In the genomic region with DNA sequence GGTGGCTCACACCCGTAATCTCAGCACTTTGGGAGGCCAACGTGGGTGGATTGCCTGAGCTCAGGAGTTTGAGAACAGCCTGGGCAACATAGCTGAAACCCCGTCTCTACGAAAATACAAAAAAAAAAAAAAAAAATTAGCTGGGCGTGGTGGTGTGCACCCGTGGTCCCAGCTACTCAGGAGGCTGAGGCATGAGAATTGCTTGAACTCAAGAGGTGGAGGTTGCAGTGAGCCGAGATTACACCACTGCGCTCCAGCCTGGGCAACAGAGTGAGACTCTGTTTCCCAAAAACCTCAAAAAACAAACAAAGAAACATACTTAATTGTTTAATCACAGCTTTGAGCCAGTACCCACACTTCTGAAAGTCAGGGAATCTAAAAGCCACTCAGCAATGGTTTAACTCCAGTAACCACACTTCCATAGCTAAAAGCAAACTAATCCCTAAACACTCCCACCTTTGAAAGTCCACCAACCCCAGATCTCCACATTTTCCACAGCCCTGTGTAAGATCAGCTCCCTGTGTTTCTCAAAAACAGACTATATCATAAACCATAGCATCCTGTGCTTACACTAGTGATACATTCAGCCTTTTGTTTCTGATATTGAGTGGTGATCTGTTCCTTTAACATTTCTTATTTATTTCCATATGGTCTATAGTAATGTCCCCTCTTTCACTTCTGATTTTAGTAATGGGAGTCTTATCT, we compare ENCODE assay signal across 22 cellular contexts. TPM values are rescaled to one million over a fixed set of nuclear protein-coding genes. Genes with fewer than 3 reads are reported as not detected.
A peak's percentile ranks its signal among the peaks of the same experiment; 100 is the strongest.
DNase-seq lines count a peak whose midpoint lies in the region; ATAC-seq, FAIRE-seq and TF ChIP-seq lines count a peak whose summit lies in the region.
"Had no signal": no experiment of that assay in that cellular context is flagged by ENCODE, and none has a peak within 500 bp of the region (broad histone marks: within the 10 kb centered on the region; RNA-seq: fewer than 3 reads in every experiment).

No MANE protein-coding gene starts in this region.

- WGBS in K562 (ENCODE audit: insufficient coverage, low coverage, missing lambda C conversion rate), result 18% methylated on average over 8 of the region's 8 CpGs

- BruUV-seq in K562 (replicated peaks; lab: Mats Ljungman, UMichigan), result no TSS peak

- intact Hi-C loops in activated CD4-positive, alpha-beta T cell treated with anti-CD3 and anti-CD28 coated beads, Interleukin-2, amount 10 ng/mL, durations not matched to agents 24 days and 14 days (cut with micrococcal nuclease), result no loop called here
- intact Hi-C loops in K562 (cut with micrococcal nuclease), result loop anchor here (2.0 to 5.0 kb wide), 2 partner anchors 41 to 71 kb away; no protein-coding TSS in a partner anchor

- FAIRE-seq in K562 (lab: Jason Lieb, UNC), result peak; percentile 37
- FAIRE-seq: A204.1 had no signal

- ATAC-seq in K562 (peak; percentile 21), GM19351 (IDR thresholded peaks at IDR 0.05; ENCODE audit: unreplicated experiment) (no peak)
- ATAC-seq: GM23338 had no signal

- H3K4me1 ChIP-seq in OCI-LY3 (ENCODE audit: low read length), result peaks cover 38% of the 10 kb centered on the region
- H3K4me1 ChIP-seq in K562 (replicated peaks in 1 of 2; ENCODE audit: control insufficient read depth in 2 of 2, insufficient read depth in 2 of 2, low read length in 2 of 2), result peaks cover 31% of the 10 kb centered on the region in 2 experiments; a peak in 4 of 5 replicates

- H3K4me2 ChIP-seq in OCI-LY3 (ENCODE audit: low read length) (peak overlapping the region; percentile 84), K562 (ENCODE audit: insufficient read depth, low read length) (peak overlapping the region; percentile 86)
- H3K4me2 ChIP-seq: GM23338 had no signal

- H3K36me3 Mint-ChIP-seq in activated CD4-positive, alpha-beta T cell treated with anti-CD3 and anti-CD28 coated beads, Interleukin-2, amount 10 ng/mL, durations not matched to agents 24 days and 14 days (ENCODE audit: low read depth), result no peaks in the 10 kb centered on the region
- H3K36me3 Mint-ChIP-seq: CD4-positive, alpha-beta memory T cell had no signal

- H3K27me3 ChIP-seq in OCI-LY3 (ENCODE audit: low read depth, low read length), result no peaks in the 10 kb centered on the region
- no peaks in the 10 kb centered on the region for H3K27me3 ChIP-seq in K562 (ENCODE audit: control insufficient read depth in 2 of 2, insufficient read depth in 2 of 2, low read length in 2 of 2)

- H4K20me1 ChIP-seq in OCI-LY3 (ENCODE audit: insufficient read depth, low read length) (no peaks in the 10 kb centered on the region), K562 (replicated peaks; ENCODE audit: control insufficient read depth, insufficient read depth, low read length) (no peaks in the 10 kb centered on the region)

- peaks cover 14% of the 10 kb centered on the region for H3K9me3 ChIP-seq in OCI-LY3 (ENCODE audit: insufficient read depth, low read length)
- no peaks in the 10 kb centered on the region; the same call in 1 of the 2 replicates for H3K9me3 ChIP-seq in K562 (replicated peaks; ENCODE audit: control insufficient read depth, insufficient read depth, low read depth, low read length)

- H2AFZ ChIP-seq in OCI-LY3 (ENCODE audit: low read depth, low read length) (no peak overlapping the region), K562 (ENCODE audit: low read depth, low read length) (peak overlapping the region; percentile 83)
- H2AFZ ChIP-seq: GM23338 had no signal

- peak; percentile 33 for DNase-seq in activated CD4-positive, alpha-beta T cell treated with anti-CD3 and anti-CD28 coated beads, Interleukin-2, amount 10 ng/mL, durations not matched to agents 24 days and 14 days
- DNase-seq in activated CD4-positive, alpha-beta T cell treated with anti-CD3 and anti-CD28 coated beads, Interleukin-2, amount 50 U/mL, for 48 hours, result no peak
- DNase-seq in K562 (ENCODE audit: extremely low read depth in 1 of 4, low spot score in 3 of 4) (peak in 1 of 4 experiments; percentile 62), NCI-H146 treated with DMSO at 0.1 percent for 48 hours (lab: John Stamatoyannopoulos, UW; ENCODE audit: unreplicated experiment) (no peak)
- DNase-seq: ACHN; C1 segment of cervical spinal cord; Calu3; CD4-positive, alpha-beta memory T cell; COR-L47; DMS53; DMS79 treated with DMSO at 0.1 percent for 48 hours; GF-D8; H9; HFFc6 had no signal

- peak overlapping the region; percentile 90 for H3K27ac ChIP-seq in OCI-LY3 (ENCODE audit: low read length)
- H3K27ac ChIP-seq in K562 (ENCODE audit: extremely low read depth, low read depth, low read length), result peak overlapping the region; percentile 89
- H3K27ac ChIP-seq: 22Rv1 had no signal

- no peak for TF ChIP-seq CTCF in OCI-LY3 (IDR thresholded peaks at IDR 0.05; ENCODE audit: low read depth, low read length)
- TF ChIP-seq CTCF in K562 (IDR thresholded peaks at IDR 0.05 in 2 of 3, conservative IDR thresholded peaks at IDR 0.05 in 1 of 3; ENCODE audit: insufficient read depth in 2 of 3, low read depth in 1 of 3, low read length in 3 of 3), result no peak

- H3K9ac ChIP-seq in OCI-LY3 (ENCODE audit: low read length) (peak overlapping the region; percentile 70), K562 (ENCODE audit: insufficient read depth in 1 of 2, low read depth in 2 of 2, low read length in 2 of 2) (peak overlapping the region in 1 of 2 experiments; percentile 76; a peak in 3 of 4 replicates)

- POLR2A ChIA-PET in K562 (lab: Yijun Ruan, JAX), result interaction anchor here (0.8 to 1.7 kb wide), 3 partner anchors 9 to 68 kb away, joined by 3 to 4 read pairs (median 3); no protein-coding TSS in a partner anchor

- H3K27ac Mint-ChIP-seq in activated CD4-positive, alpha-beta T cell treated with anti-CD3 and anti-CD28 coated beads, Interleukin-2, amount 10 ng/mL, durations not matched to agents 24 days and 14 days, result no peak overlapping the region
- H3K27ac Mint-ChIP-seq: CD4-positive, alpha-beta memory T cell; GM23338; H9; HFFc6 had no signal

- H3K4me1 Mint-ChIP-seq in activated CD4-positive, alpha-beta T cell treated with anti-CD3 and anti-CD28 coated beads, Interleukin-2, amount 10 ng/mL, durations not matched to agents 24 days and 14 days, result peaks cover 15% of the 10 kb centered on the region
- H3K4me1 Mint-ChIP-seq: CD4-positive, alpha-beta memory T cell had no signal

- peaks cover 3% of the 10 kb centered on the region for H3K9me3 Mint-ChIP-seq in activated CD4-positive, alpha-beta T cell treated with anti-CD3 and anti-CD28 coated beads, Interleukin-2, amount 10 ng/mL, durations not matched to agents 24 days and 14 days
- H3K9me3 Mint-ChIP-seq: HFFc6 had no signal

- CTCF ChIA-PET in K562 (lab: Yijun Ruan, JAX; ENCODE audit: low intra/inter-chr PET ratio), result interaction anchor here (0.6 kb wide), 1 partner anchor 401 kb away, joined by 3 read pairs; no protein-coding TSS in a partner anchor

- peaks cover 31% of the 10 kb centered on the region for H3K36me3 ChIP-seq in OCI-LY3 (replicated peaks; ENCODE audit: low read depth, low read length)
- 0 out of 3 replicates have a peak, but pooled peaks cover 5% of the 10 kb centered on the region for H3K36me3 ChIP-seq in K562 (ENCODE audit: control insufficient read depth, insufficient read depth, low read length)

- peaks cover 40% of the 10 kb centered on the region for H3K79me2 ChIP-seq in OCI-LY3 (ENCODE audit: low read length)
- H3K79me2 ChIP-seq in K562 (ENCODE audit: control insufficient read depth, insufficient read depth, low read length), result peaks cover 60% of the 10 kb centered on the region

- TF ChIP-seq POLR2A in K562 (conservative IDR thresholded peaks at IDR 0.05), result peak; percentile 54

- peak overlapping the region; percentile 75 for H3K4me3 ChIP-seq in OCI-LY3 (ENCODE audit: low read length)
- peak overlapping the region; percentile 40 for H3K4me3 ChIP-seq in K562
- H3K4me3 ChIP-seq: GM23338 had no signal

- in situ Hi-C loops in K562 (cut with MboI), result no loop called here

- no peak for TF ChIP-seq EP300 in K562 (IDR thresholded peaks at IDR 0.05; ENCODE audit: low read length)

- H3K4me3 Mint-ChIP-seq in activated CD4-positive, alpha-beta T cell treated with anti-CD3 and anti-CD28 coated beads, Interleukin-2, amount 10 ng/mL, durations not matched to agents 24 days and 14 days, result no peak overlapping the region
- H3K4me3 Mint-ChIP-seq: CD4-positive, alpha-beta memory T cell; GM23338; H9; HFFc6 had no signal

- H3K27me3 Mint-ChIP-seq in activated CD4-positive, alpha-beta T cell treated with anti-CD3 and anti-CD28 coated beads, Interleukin-2, amount 10 ng/mL, durations not matched to agents 24 days and 14 days, result peaks cover 25% of the 10 kb centered on the region

- no peaks in the 10 kb centered on the region for H3K9me1 ChIP-seq in K562 (ENCODE audit: control insufficient read depth, insufficient read depth, low read length)

- no peak for TF ChIP-seq RAD21 in K562 (CRISPR knock-in tag; conservative IDR thresholded peaks at IDR 0.05 in 1 of 2, IDR thresholded peaks at IDR 0.05 in 1 of 2)

RNA-seq across cellular contexts. Expression of a gene that starts 4.9 kb away (rescaled TPM):
- total RNA-seq in activated CD4-positive, alpha-beta T cell treated with anti-CD3 and anti-CD28 coated beads, Interleukin-2, amount 10 ng/mL, durations not matched to agents 24 days and 14 days, result not detected in 2 replicates
- total RNA-seq in K562 (2011; cell fraction: chromatin; rRNA removed; ENCODE audit: low replicate concordance), result 10.3 and 25.0 TPM in 2 replicates
- 3.0 and 4.3 TPM in 2 replicates for total RNA-seq in K562 (2011; cell fraction: nucleolus; rRNA removed)
- total RNA-seq in K562 (2011; cell fraction: nucleoplasm; rRNA removed), result 25.1 and 45.6 TPM in 2 replicates
- total RNA-seq in K562 (2014; rRNA removed) (0.86 and 0.90 TPM in 2 replicates), K562 (2014; rRNA removed; fragmentation: Illumina TruSeq; extraction: Trizol) (2.3 and 2.8 TPM in 2 replicates), K562 (2015; rRNA removed; fragmentation: Illumina TruSeq; extraction: Trizol) (2.2 and 2.4 TPM in 2 replicates), K562 (2021) (1.6 and 2.3 TPM in 2 replicates)
- polyA plus RNA-seq in K562 (2011; rRNA removed) (1.8 and 1.9 TPM in 2 replicates), K562 (2014; fragmentation: Illumina TruSeq; extraction: Trizol) (3.0 and 3.1 TPM in 2 replicates), K562 (2014; fragmentation: Nextera tagmentation; extraction: Ambion mirVana) (1 to 10 TPM; 1.7 to 2.0 TPM), K562 (2014; rRNA removed) (1.5 and 1.9 TPM in 2 replicates)
- 1.7 and 3.0 TPM in 2 replicates for polyA plus RNA-seq in K562 (2011; cell fraction: cytosol; rRNA removed)
- 4.8 and 11.5 TPM in 2 replicates for polyA plus RNA-seq in K562 (2011; cell fraction: nucleus; rRNA removed)
- 2.0 and 2.5 TPM in 2 replicates for polyA plus RNA-seq in K562 (2012)
- 4.9 and 9.8 TPM in 2 replicates for polyA minus RNA-seq in K562 (2011; rRNA and poly(A)+ RNA removed)
- polyA minus RNA-seq in K562 (2011; cell fraction: cytosol; rRNA and poly(A)+ RNA removed), result 0.36 and 1.5 TPM in 2 replicates
- 3.2 and 5.7 TPM in 2 replicates for polyA minus RNA-seq in K562 (2011; cell fraction: nucleus; rRNA and poly(A)+ RNA removed)
- total RNA-seq: Calu3; CD4-positive, alpha-beta memory T cell; G401; GM23338; H4; H9; HFFc6 had no signal
- polyA plus RNA-seq: BJ; CD4-positive, alpha-beta memory T cell; GM23338 had no signal

RNA-seq across cellular contexts. Expression of a gene that starts 49.3 kb away (rescaled TPM):
- total RNA-seq in activated CD4-positive, alpha-beta T cell treated with anti-CD3 and anti-CD28 coated beads, Interleukin-2, amount 10 ng/mL, durations not matched to agents 24 days and 14 days, result not detected in 2 replicates
- 25.3 and 26.7 TPM in 2 replicates for total RNA-seq in K562 (2011; cell fraction: chromatin; rRNA removed; ENCODE audit: low replicate concordance)
- total RNA-seq in K562 (2011; cell fraction: nucleolus; rRNA removed), result 13.2 and 14.5 TPM in 2 replicates
- 14.8 and 19.4 TPM in 2 replicates for total RNA-seq in K562 (2011; cell fraction: nucleoplasm; rRNA removed)
- total RNA-seq in K562 (2014; rRNA removed), result 6.2 and 7.5 TPM in 2 replicates
- total RNA-seq in K562 (2014; rRNA removed; fragmentation: Illumina TruSeq; extraction: Trizol), result 8.5 and 9.2 TPM in 2 replicates
- total RNA-seq in K562 (2015; rRNA removed; fragmentation: Illumina TruSeq; extraction: Trizol), result 13.8 and 14.7 TPM in 2 replicates
- 11.6 and 13.1 TPM in 2 replicates for total RNA-seq in K562 (2021)
- polyA plus RNA-seq in K562 (2011; rRNA removed), result 2.8 and 4.7 TPM in 2 replicates
- 1.4 and 4.9 TPM in 2 replicates for polyA plus RNA-seq in K562 (2011; cell fraction: cytosol; rRNA removed)
- polyA plus RNA-seq in K562 (2011; cell fraction: nucleus; rRNA removed), result 5.4 and 17.4 TPM in 2 replicates
- 17.0 and 18.1 TPM in 2 replicates for polyA plus RNA-seq in K562 (2012)
- polyA plus RNA-seq in K562 (2014; fragmentation: Illumina TruSeq; extraction: Trizol), result 11.3 and 12.3 TPM in 2 replicates
- polyA plus RNA-seq in K562 (2014; fragmentation: Nextera tagmentation; extraction: Ambion mirVana), result 1 to 10 TPM in 1 of 2 experiments, under 1 TPM in 1; 0.70 to 1.8 TPM
- polyA plus RNA-seq in K562 (2014; rRNA removed), result 7.6 and 12.9 TPM in 2 replicates
- polyA minus RNA-seq in K562 (2011; rRNA and poly(A)+ RNA removed), result 4.3 and 5.0 TPM in 2 replicates
- 3.2 and 5.4 TPM in 2 replicates for polyA minus RNA-seq in K562 (2011; cell fraction: cytosol; rRNA and poly(A)+ RNA removed)
- 7.4 and 8.1 TPM in 2 replicates for polyA minus RNA-seq in K562 (2011; cell fraction: nucleus; rRNA and poly(A)+ RNA removed)
- total RNA-seq: G401, GM23338, H4, H9, HFFc6 had no signal
- polyA plus RNA-seq: BJ; CD4-positive, alpha-beta memory T cell; GM23338 had no signal
